Comparison of ENCODE assay signal across 1 cellular context in genomic region chr7:36096460-36097095, GRCh38.
TF ChIP-seq lines count a peak whose summit lies in the region.

No MANE protein-coding gene starts in this region.

TF ChIP-seq in GM23338, 12 proteins besides CTCF, POLR2A, EP300 and RAD21 (continued from another document):
- TF ChIP-seq, protein P1, sequence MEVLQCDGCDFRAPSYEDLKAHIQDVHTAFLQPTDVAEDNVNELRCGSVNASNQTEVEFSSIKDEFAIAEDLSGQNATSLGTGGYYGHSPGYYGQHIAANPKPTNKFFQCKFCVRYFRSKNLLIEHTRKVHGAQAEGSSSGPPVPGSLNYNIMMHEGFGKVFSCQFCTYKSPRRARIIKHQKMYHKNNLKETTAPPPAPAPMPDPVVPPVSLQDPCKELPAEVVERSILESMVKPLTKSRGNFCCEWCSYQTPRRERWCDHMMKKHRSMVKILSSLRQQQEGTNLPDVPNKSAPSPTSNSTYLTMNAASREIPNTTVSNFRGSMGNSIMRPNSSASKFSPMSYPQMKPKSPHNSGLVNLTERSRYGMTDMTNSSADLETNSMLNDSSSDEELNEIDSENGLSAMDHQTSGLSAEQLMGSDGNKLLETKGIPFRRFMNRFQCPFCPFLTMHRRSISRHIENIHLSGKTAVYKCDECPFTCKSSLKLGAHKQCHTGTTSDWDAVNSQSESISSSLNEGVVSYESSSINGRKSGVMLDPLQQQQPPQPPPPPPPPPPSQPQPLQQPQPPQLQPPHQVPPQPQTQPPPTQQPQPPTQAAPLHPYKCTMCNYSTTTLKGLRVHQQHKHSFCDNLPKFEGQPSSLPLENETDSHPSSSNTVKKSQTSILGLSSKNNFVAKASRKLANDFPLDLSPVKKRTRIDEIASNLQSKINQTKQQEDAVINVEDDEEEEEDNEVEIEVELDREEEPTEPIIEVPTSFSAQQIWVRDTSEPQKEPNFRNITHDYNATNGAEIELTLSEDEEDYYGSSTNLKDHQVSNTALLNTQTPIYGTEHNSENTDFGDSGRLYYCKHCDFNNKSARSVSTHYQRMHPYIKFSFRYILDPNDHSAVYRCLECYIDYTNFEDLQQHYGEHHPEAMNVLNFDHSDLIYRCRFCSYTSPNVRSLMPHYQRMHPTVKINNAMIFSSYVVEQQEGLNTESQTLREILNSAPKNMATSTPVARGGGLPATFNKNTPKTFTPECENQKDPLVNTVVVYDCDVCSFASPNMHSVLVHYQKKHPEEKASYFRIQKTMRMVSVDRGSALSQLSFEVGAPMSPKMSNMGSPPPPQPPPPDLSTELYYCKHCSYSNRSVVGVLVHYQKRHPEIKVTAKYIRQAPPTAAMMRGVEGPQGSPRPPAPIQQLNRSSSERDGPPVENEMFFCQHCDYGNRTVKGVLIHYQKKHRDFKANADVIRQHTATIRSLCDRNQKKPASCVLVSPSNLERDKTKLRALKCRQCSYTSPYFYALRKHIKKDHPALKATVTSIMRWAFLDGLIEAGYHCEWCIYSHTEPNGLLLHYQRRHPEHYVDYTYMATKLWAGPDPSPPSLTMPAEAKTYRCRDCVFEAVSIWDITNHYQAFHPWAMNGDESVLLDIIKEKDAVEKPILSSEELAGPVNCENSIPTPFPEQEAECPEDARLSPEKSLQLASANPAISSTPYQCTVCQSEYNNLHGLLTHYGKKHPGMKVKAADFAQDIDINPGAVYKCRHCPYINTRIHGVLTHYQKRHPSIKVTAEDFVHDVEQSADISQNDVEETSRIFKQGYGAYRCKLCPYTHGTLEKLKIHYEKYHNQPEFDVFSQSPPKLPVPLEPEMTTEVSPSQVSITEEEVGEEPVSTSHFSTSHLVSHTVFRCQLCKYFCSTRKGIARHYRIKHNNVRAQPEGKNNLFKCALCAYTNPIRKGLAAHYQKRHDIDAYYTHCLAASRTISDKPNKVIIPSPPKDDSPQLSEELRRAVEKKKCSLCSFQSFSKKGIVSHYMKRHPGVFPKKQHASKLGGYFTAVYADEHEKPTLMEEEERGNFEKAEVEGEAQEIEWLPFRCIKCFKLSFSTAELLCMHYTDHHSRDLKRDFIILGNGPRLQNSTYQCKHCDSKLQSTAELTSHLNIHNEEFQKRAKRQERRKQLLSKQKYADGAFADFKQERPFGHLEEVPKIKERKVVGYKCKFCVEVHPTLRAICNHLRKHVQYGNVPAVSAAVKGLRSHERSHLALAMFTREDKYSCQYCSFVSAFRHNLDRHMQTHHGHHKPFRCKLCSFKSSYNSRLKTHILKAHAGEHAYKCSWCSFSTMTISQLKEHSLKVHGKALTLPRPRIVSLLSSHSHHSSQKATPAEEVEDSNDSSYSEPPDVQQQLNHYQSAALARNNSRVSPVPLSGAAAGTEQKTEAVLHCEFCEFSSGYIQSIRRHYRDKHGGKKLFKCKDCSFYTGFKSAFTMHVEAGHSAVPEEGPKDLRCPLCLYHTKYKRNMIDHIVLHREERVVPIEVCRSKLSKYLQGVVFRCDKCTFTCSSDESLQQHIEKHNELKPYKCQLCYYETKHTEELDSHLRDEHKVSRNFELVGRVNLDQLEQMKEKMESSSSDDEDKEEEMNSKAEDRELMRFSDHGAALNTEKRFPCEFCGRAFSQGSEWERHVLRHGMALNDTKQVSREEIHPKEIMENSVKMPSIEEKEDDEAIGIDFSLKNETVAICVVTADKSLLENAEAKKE (CRISPR knock-in tag; IDR thresholded peaks at IDR 0.05) = no peak
- TF ChIP-seq ETS1 (IDR thresholded peaks at IDR 0.05) (no peak), POLR2AphosphoS5 (IDR thresholded peaks at IDR 0.05; ENCODE audit: low read depth) (no peak), ZNF331 (CRISPR knock-in tag; IDR thresholded peaks at IDR 0.05; ENCODE audit: low read depth) (no peak), JUNB (IDR thresholded peaks at IDR 0.05; ENCODE audit: unreplicated experiment) (no peak)
TF ChIP-seq in GM23338: peak in this region for 0.
